Comparison of ENCODE assay signal across 28 cellular contexts in genomic region chr13:46735425-46735824, GRCh38.
"Had no signal": no experiment of that assay in that cellular context is flagged by ENCODE, and none has a peak within 500 bp of the region (broad histone marks: within the 10 kb centered on the region; RNA-seq: fewer than 3 reads in every experiment).

No MANE protein-coding gene starts in this region.

- H3K4me1 ChIP-seq: stomach, suprapubic skin, testis, thyroid gland, tibial nerve, transverse colon, upper lobe of left lung, upper lobe of right lung, uterus, vagina had no signal

- H3K4me1 Mint-ChIP-seq: stimulated activated effector memory CD8-positive, alpha-beta T cell treated with anti-CD3 and anti-CD28 coated beads, Interleukin-12 subunit alpha, Interleukin-12 subunit beta, amount 100 ng/mL, for 72 hours; stimulated activated memory B cell treated with anti-CD40 and anti-IgM and Interleukin-4, amounts not matched to agents 10 μg/mL and 1 μg/mL and 100 μg/mL, for 72 hours; stimulated activated naive B cell treated with anti-CD40 and anti-IgM and Interleukin-4, amounts not matched to agents 10 μg/mL and 1 μg/mL and 100 μg/mL, for 72 hours; stimulated activated naive CD8-positive, alpha-beta T cell treated with anti-CD3 and anti-CD28 coated beads, Interleukin-15, amount 100 ng/mL, for 72 hours had no signal

- H3K9me3 Mint-ChIP-seq: stimulated activated effector memory CD8-positive, alpha-beta T cell treated with anti-CD3 and anti-CD28 coated beads, Interleukin-12 subunit alpha, Interleukin-12 subunit beta, amount 100 ng/mL, for 72 hours; stimulated activated memory B cell treated with anti-CD40 and anti-IgM and Interleukin-4, amounts not matched to agents 10 μg/mL and 1 μg/mL and 100 μg/mL, for 72 hours; stimulated activated naive B cell treated with anti-CD40 and anti-IgM and Interleukin-4, amounts not matched to agents 10 μg/mL and 1 μg/mL and 100 μg/mL, for 72 hours; stimulated activated naive CD8-positive, alpha-beta T cell treated with anti-CD3 and anti-CD28 coated beads, Interleukin-15, amount 100 ng/mL, for 72 hours; stimulated activated naive CD8-positive, alpha-beta T cell treated with anti-CD3 and anti-CD28 coated beads, Interleukin-15, Interleukin-2, amounts not matched to agents 100 ng/mL and 50 ng/mL, for 24 hours; type B pancreatic cell had no signal

- H3K27ac ChIP-seq: stomach, suprapubic skin, testis, thoracic aorta, thyroid gland, tibial artery, tibial nerve, transverse colon, upper lobe of left lung, upper lobe of right lung, uterus, vagina had no signal

- H3K4me3 ChIP-seq: stomach, suprapubic skin, testis, thoracic aorta, thyroid gland, tibial artery, tibial nerve, transverse colon, upper lobe of left lung, upper lobe of right lung, uterus, vagina had no signal

- H3K36me3 ChIP-seq: uterus had no signal

- H3K27me3 Mint-ChIP-seq: stimulated activated memory B cell treated with anti-CD40 and anti-IgM and Interleukin-4, amounts not matched to agents 10 μg/mL and 1 μg/mL and 100 μg/mL, for 72 hours; stimulated activated naive B cell treated with anti-CD40 and anti-IgM and Interleukin-4, amounts not matched to agents 10 μg/mL and 1 μg/mL and 100 μg/mL, for 72 hours; stimulated activated naive CD8-positive, alpha-beta T cell treated with anti-CD3 and anti-CD28 coated beads, Interleukin-15, amount 100 ng/mL, for 72 hours; stimulated activated naive CD8-positive, alpha-beta T cell treated with anti-CD3 and anti-CD28 coated beads, Interleukin-15, Interleukin-2, amounts not matched to agents 100 ng/mL and 50 ng/mL, for 24 hours; type B pancreatic cell had no signal

- H3K27me3 ChIP-seq: stomach, suprapubic skin, testis, thyroid gland, tibial artery, tibial nerve, transverse colon, upper lobe of left lung, upper lobe of right lung, uterus, vagina had no signal

- H3K27ac Mint-ChIP-seq: stimulated activated effector memory CD8-positive, alpha-beta T cell treated with anti-CD3 and anti-CD28 coated beads, Interleukin-12 subunit alpha, Interleukin-12 subunit beta, amount 100 ng/mL, for 72 hours; stimulated activated memory B cell treated with anti-CD40 and anti-IgM and Interleukin-4, amounts not matched to agents 10 μg/mL and 1 μg/mL and 100 μg/mL, for 72 hours; stimulated activated naive B cell treated with anti-CD40 and anti-IgM and Interleukin-4, amounts not matched to agents 10 μg/mL and 1 μg/mL and 100 μg/mL, for 72 hours; stimulated activated naive CD8-positive, alpha-beta T cell treated with anti-CD3 and anti-CD28 coated beads, Interleukin-15, amount 100 ng/mL, for 72 hours; stimulated activated naive CD8-positive, alpha-beta T cell treated with anti-CD3 and anti-CD28 coated beads, Interleukin-15, Interleukin-2, amounts not matched to agents 100 ng/mL and 50 ng/mL, for 24 hours; type B pancreatic cell had no signal

- DNase-seq: stimulated activated CD4-positive, alpha-beta T cell treated with anti-CD3 and anti-CD28 coated beads, Interleukin-4, amount 100 ng/mL, for 1 hour; stimulated activated CD4-positive, alpha-beta T cell treated with anti-CD3 and anti-CD28 coated beads, Interleukin-4, amount 100 ng/mL, for 24 hours; stimulated activated CD4-positive, alpha-beta T cell treated with anti-CD3 and anti-CD28 coated beads, Interleukin-4, amount 100 ng/mL, for 4 hours; stimulated activated CD8-positive, alpha-beta memory T cell treated with anti-CD3 and anti-CD28 coated beads, Interleukin-4, amount 100 ng/mL, for 48 hours; stimulated activated naive B cell treated with anti-CD40 and anti-IgM and Interleukin-4, amounts not matched to agents 10 μg/mL and 1 μg/mL and 100 μg/mL, for 72 hours; stimulated activated naive CD4-positive, alpha-beta T cell; stimulated activated naive CD4-positive, alpha-beta T cell treated with Interleukin-2 at 50 U/mL for 16 hours; stimulated activated naive CD8-positive, alpha-beta T cell treated with anti-CD3 and anti-CD28 coated beads, Interleukin-15, amount 100 ng/mL, for 72 hours; stimulated activated naive CD8-positive, alpha-beta T cell treated with anti-CD3 and anti-CD28 coated beads, Interleukin-15, Interleukin-2, amounts not matched to agents 100 U/mL and 50 U/mL, for 24 hours; stomach; substantia nigra; testis; thyroid gland; tibial artery; transverse colon; trophoblast cell; upper lobe of left lung; upper lobe of right lung; uterus had no signal

- H3K4me3 Mint-ChIP-seq: stimulated activated effector memory CD8-positive, alpha-beta T cell treated with anti-CD3 and anti-CD28 coated beads, Interleukin-12 subunit alpha, Interleukin-12 subunit beta, amount 100 ng/mL, for 72 hours; stimulated activated memory B cell treated with anti-CD40 and anti-IgM and Interleukin-4, amounts not matched to agents 10 μg/mL and 1 μg/mL and 100 μg/mL, for 72 hours; stimulated activated naive B cell treated with anti-CD40 and anti-IgM and Interleukin-4, amounts not matched to agents 10 μg/mL and 1 μg/mL and 100 μg/mL, for 72 hours; stimulated activated naive CD8-positive, alpha-beta T cell treated with anti-CD3 and anti-CD28 coated beads, Interleukin-15, amount 100 ng/mL, for 72 hours; stimulated activated naive CD8-positive, alpha-beta T cell treated with anti-CD3 and anti-CD28 coated beads, Interleukin-15, Interleukin-2, amounts not matched to agents 100 ng/mL and 50 ng/mL, for 24 hours; type B pancreatic cell had no signal

- ATAC-seq: stimulated activated effector memory CD8-positive, alpha-beta T cell treated with anti-CD3 and anti-CD28 coated beads, Interleukin-12 subunit alpha, Interleukin-12 subunit beta, amount 100 ng/mL, for 72 hours; stimulated activated memory B cell treated with anti-CD40 and anti-IgM and Interleukin-4, amounts not matched to agents 10 μg/mL and 1 μg/mL and 100 μg/mL, for 72 hours; stimulated activated naive B cell treated with anti-CD40 and anti-IgM and Interleukin-4, amounts not matched to agents 10 μg/mL and 1 μg/mL and 100 μg/mL, for 72 hours; stimulated activated naive CD8-positive, alpha-beta T cell treated with anti-CD3 and anti-CD28 coated beads, Interleukin-15, amount 100 ng/mL, for 72 hours; stimulated activated naive CD8-positive, alpha-beta T cell treated with anti-CD3 and anti-CD28 coated beads, Interleukin-15, Interleukin-2, amounts not matched to agents 100 U/mL and 50 U/mL, for 24 hours; upper lobe of right lung had no signal

- H3K9me3 ChIP-seq: stomach, suprapubic skin, testis, thoracic aorta, thyroid gland, tibial artery, tibial nerve, transverse colon, upper lobe of left lung, upper lobe of right lung, uterus, vagina had no signal

- FAIRE-seq: urothelium cell line had no signal
